ENCODE assay signal across 21 cellular contexts in the genomic region with DNA sequence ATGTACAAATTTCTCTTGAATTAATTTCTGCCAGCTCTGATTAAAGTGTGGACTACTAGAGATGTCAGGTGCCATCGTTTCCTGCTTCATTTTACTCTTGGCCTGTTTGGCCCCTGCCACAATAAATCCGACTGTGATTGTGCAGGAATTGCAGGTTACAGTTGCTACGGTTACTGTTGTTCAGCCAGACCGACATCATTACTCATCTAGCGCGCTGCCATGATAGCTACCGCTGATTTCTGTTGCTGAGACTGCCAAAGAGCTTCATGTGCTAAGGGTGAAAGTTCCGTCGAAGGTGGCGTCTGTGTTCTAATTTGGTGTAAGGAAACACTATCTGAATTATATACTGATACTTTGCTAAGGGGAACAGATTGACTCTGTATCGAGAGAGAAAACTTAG. TPM values are rescaled to one million over a fixed set of nuclear protein-coding genes. Genes with fewer than 3 reads are reported as not detected.
DNase-seq lines count a peak whose midpoint lies in the region; ATAC-seq and TF ChIP-seq lines count a peak whose summit lies in the region.
"Had no signal": no experiment of that assay in that cellular context is flagged by ENCODE, and none has a peak within 500 bp of the region (broad histone marks: within the 10 kb centered on the region; RNA-seq: fewer than 3 reads in every experiment).

No MANE protein-coding gene starts in this region.

- TF ChIP-seq CTCF in brain (conservative IDR thresholded peaks at IDR 0.05) (no peak), nephron (IDR thresholded peaks at IDR 0.05; ENCODE audit: unreplicated experiment in 3 of 3) (no peak)

- H3K4me1 ChIP-seq in Karpas-422 (ENCODE audit: low read length) = no peaks in the 10 kb centered on the region
- H3K4me1 ChIP-seq: parathyroid adenoma, suprapubic skin had no signal

- no peak overlapping the region for H2AFZ ChIP-seq in Karpas-422 (ENCODE audit: low read length)
- H2AFZ ChIP-seq: parathyroid adenoma had no signal

- H3K36me3 Mint-ChIP-seq in brain (peaks cover 3% of the 10 kb centered on the region), nephron (ENCODE audit: low read depth) (peaks cover 21% of the 10 kb centered on the region)
- H3K36me3 Mint-ChIP-seq: CD14-positive monocyte, immature natural killer cell had no signal

- no peaks in the 10 kb centered on the region for H3K27me3 ChIP-seq in Karpas-422 (ENCODE audit: low read length)
- H3K27me3 ChIP-seq: suprapubic skin had no signal

- no peak overlapping the region for H3K9ac ChIP-seq in Karpas-422 (ENCODE audit: low read length)
- H3K9ac ChIP-seq: parathyroid adenoma had no signal

- H3K9me3 Mint-ChIP-seq in brain (no peaks in the 10 kb centered on the region), nephron (no peaks in the 10 kb centered on the region)
- H3K9me3 Mint-ChIP-seq: CD14-positive monocyte; dendritic cell treated with granulocyte-macrophage colony-stimulating factor and Interleukin-4, amounts not matched to agents 40 ng/mL and 50 ng/mL, for 4 days had no signal

- DNase-seq in Ammon's horn (ENCODE audit: low spot score) (peak; percentile 27), NCI-H2081 treated with DMSO at 0.1 percent for 48 hours (lab: John Stamatoyannopoulos, UW) (peak; percentile 95), NCI-H1092 treated with DMSO at 0.1 percent for 48 hours (lab: John Stamatoyannopoulos, UW) (no peak), NCI-H345 (lab: John Stamatoyannopoulos, UW) (no peak), Karpas-422 (no peak)
- DNase-seq: activated CD4-positive, CD25-positive, alpha-beta regulatory T cell treated with anti-CD3 and anti-CD28 coated beads, Interleukin-2, amount 50 U/mL, for 72 hours; activated naive CD4-positive, alpha-beta T cell treated with anti-CD3 and anti-CD28 coated beads, Interleukin-2, amount 50 U/mL, for 16 hours; GDM1; immature natural killer cell; NCI-H187; NCI-H526 treated with DMSO at 0.1 percent for 48 hours; SW 1271 had no signal

- H3K4me3 Mint-ChIP-seq in brain = peak overlapping the region in 4 of 5 experiments; percentile 26 to 64 (median 59)
- H3K4me3 Mint-ChIP-seq in nephron = no peak overlapping the region
- H3K4me3 Mint-ChIP-seq: CD14-positive monocyte; dendritic cell treated with granulocyte-macrophage colony-stimulating factor and Interleukin-4, amounts not matched to agents 40 ng/mL and 50 ng/mL, for 4 days; immature natural killer cell had no signal

- H3K4me3 ChIP-seq in Karpas-422 (ENCODE audit: low read length) = no peak overlapping the region
- H3K4me3 ChIP-seq: lung, suprapubic skin had no signal

- no peaks in the 10 kb centered on the region for H3K9me3 ChIP-seq in Karpas-422 (ENCODE audit: low read length)
- H3K9me3 ChIP-seq: suprapubic skin had no signal

- H3K79me2 ChIP-seq in Karpas-422 (ENCODE audit: low read length) = no peaks in the 10 kb centered on the region
- H3K79me2 ChIP-seq: parathyroid adenoma had no signal

- ATAC-seq in GM19397 (IDR thresholded peaks at IDR 0.05; ENCODE audit: unreplicated experiment) = no peak

- H4K20me1 ChIP-seq in Karpas-422 (ENCODE audit: insufficient read depth, low read depth, low read length) = no peaks in the 10 kb centered on the region

- H3K4me1 Mint-ChIP-seq in brain (peaks cover 77% of the 10 kb centered on the region), nephron (peaks cover 55% of the 10 kb centered on the region)
- H3K4me1 Mint-ChIP-seq: CD14-positive monocyte, immature natural killer cell had no signal

- H3K36me3 ChIP-seq in Karpas-422 (ENCODE audit: insufficient read depth, low read length) = no peaks in the 10 kb centered on the region
- H3K36me3 ChIP-seq: suprapubic skin had no signal

- H3K27me3 Mint-ChIP-seq in brain = peaks cover 3% of the 10 kb centered on the region
- H3K27me3 Mint-ChIP-seq in nephron (ENCODE audit: low read depth) = no peaks in the 10 kb centered on the region

- H3K9me2 ChIP-seq in Karpas-422 (replicated peaks; ENCODE audit: insufficient read depth, low read length) = no peaks in the 10 kb centered on the region

- no peak overlapping the region for H3K27ac ChIP-seq in Karpas-422 (ENCODE audit: low read length)
- H3K27ac ChIP-seq: HL-60, parathyroid adenoma, suprapubic skin had no signal

- H3K27ac Mint-ChIP-seq in brain (peak overlapping the region in 3 of 5 experiments; percentile 8 to 89 (median 88)), nephron (peak overlapping the region in 2 of 3 experiments; percentile 16 to 70)
- H3K27ac Mint-ChIP-seq: CD14-positive monocyte; dendritic cell treated with granulocyte-macrophage colony-stimulating factor and Interleukin-4, amounts not matched to agents 40 ng/mL and 50 ng/mL, for 4 days; immature natural killer cell had no signal

- no peak overlapping the region for H3K4me2 ChIP-seq in Karpas-422 (ENCODE audit: low read depth, low read length, poor library complexity, severe bottlenecking)

RNA-seq across cellular contexts. Expression of a gene that starts 22.1 kb away (rescaled TPM):
- 20.1 TPM for polyA plus RNA-seq in brain (ENCODE audit: insufficient read depth, low read depth, low replicate concordance)
- not detected in 2 replicates for total RNA-seq in Karpas-422 (2014; rRNA removed; shearing (Covaris generic); ENCODE audit: low replicate concordance)
- polyA plus RNA-seq: CD14-positive monocyte, immature natural killer cell had no signal

Comparison
In these comparisons a context has a peak if more than half of its experiments do, and no peak if none do; other contexts are left out.
1. DNase-seq: peak in Ammon's horn (single experiment) and NCI-H2081 treated with DMSO at 0.1 percent for 48 hours (single experiment); none in NCI-H1092 treated with DMSO at 0.1 percent for 48 hours (single experiment), NCI-H345 (single experiment) and Karpas-422 (single experiment).
2. H3K4me3 Mint-ChIP-seq: peak in brain (4 of 5); none in nephron (0 of 3).